Comparison of ENCODE assay signal across 8 cellular contexts in the genomic region with DNA sequence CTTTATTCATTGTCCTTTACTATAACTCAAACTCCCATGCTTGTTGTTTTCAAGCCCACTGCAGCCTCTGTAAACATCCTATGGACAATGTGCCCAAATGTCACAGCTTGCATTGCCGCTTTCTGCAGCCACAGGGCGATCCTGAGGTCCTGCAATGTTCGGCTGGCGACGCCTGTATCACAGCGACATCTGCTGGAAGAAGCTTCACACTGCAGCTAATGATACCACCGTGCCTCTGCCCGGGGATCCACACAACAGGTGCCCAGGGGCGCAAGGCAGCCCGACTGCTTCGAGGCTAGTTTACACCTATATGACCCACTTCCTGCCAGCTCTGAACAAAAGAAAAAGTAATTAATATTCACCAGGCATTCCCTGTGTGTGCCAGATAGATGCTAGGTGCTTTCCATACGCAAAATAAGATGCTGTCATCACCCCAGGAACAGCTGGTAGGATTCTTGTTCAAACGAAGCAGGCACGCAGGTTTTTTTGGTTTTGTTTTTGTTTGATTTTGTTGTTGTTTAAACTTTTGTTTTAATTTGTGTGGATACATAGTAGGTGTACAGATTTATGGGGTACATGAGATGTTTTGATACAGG.
A peak's percentile ranks its signal among the peaks of the same experiment; 100 is the strongest.
DNase-seq lines count a peak whose midpoint lies in the region; ATAC-seq and TF ChIP-seq lines count a peak whose summit lies in the region.

No MANE protein-coding gene starts in this region.

- no peak overlapping the region for H4K5ac ChIP-seq in H9 (ENCODE audit: insufficient read length, low read depth, low read length)

- no peaks in the 10 kb centered on the region for H4K20me1 ChIP-seq in H9 (ENCODE audit: control insufficient read depth, insufficient read depth, insufficient read length)

- peaks cover 7 to 21% of the 10 kb centered on the region in 2 experiments for H3K4me1 Mint-ChIP-seq in H9

- H3K36me3 ChIP-seq in cardiac muscle cell, result no peaks in the 10 kb centered on the region
- H3K36me3 ChIP-seq in psoas muscle (ENCODE audit: insufficient read depth in 1 of 2, low read depth in 1 of 2), result no peaks in the 10 kb centered on the region

- no peak overlapping the region for H4K8ac ChIP-seq in H9 (replicated peaks; ENCODE audit: insufficient read length, low read depth, low read length)

- H3K79me1 ChIP-seq in H9 (ENCODE audit: insufficient read depth, low read depth, low read length, poor library complexity, severe bottlenecking), result no peaks in the 10 kb centered on the region

- H4K91ac ChIP-seq in H9 (ENCODE audit: insufficient read length, low read depth, low read length), result no peak overlapping the region

- no peak overlapping the region for H3K4me3 ChIP-seq in GM12865 (ENCODE audit: low read depth, low read length)
- no peak overlapping the region for H3K4me3 ChIP-seq in cardiac muscle cell
- H3K4me3 ChIP-seq in psoas muscle, result no peak overlapping the region

- no peak overlapping the region for H3K23ac ChIP-seq in H9 (ENCODE audit: insufficient read length, low read depth, low read length)

- H2BK15ac ChIP-seq in H9 (ENCODE audit: low read depth, low read length), result no peak overlapping the region

- H3K27me3 ChIP-seq in H9 (ENCODE audit: insufficient read depth, low read length), result no peaks in the 10 kb centered on the region
- no peaks in the 10 kb centered on the region for H3K27me3 ChIP-seq in cardiac muscle cell
- no peaks in the 10 kb centered on the region for H3K27me3 ChIP-seq in psoas muscle (ENCODE audit: insufficient read depth in 3 of 3, low read length in 2 of 3)

- H3K9me3 ChIP-seq in H9 (ENCODE audit: control insufficient read depth, low read depth, low read length) (no peaks in the 10 kb centered on the region), cardiac muscle cell (ENCODE audit: low read depth) (no peaks in the 10 kb centered on the region), psoas muscle (no peaks in the 10 kb centered on the region)

- DNase-seq in GM12865 (ENCODE audit: low read depth), result peak; percentile 86
- peak; percentile 84 for DNase-seq in H9
- DNase-seq in SK-MEL-5 (ENCODE audit: low read depth, low spot score), result peak; percentile 75
- DNase-seq in activated naive CD4-positive, alpha-beta T cell treated with anti-CD3 and anti-CD28 coated beads, Interleukin-2, amount 50 U/mL, for 16 hours, result peak; percentile 42
- DNase-seq in cardiac muscle cell (ENCODE audit: low read depth in 1 of 2, low spot score in 1 of 2), result peak; percentile 70 to 84
- DNase-seq in psoas muscle, result peak; percentile 47 to 66
- no peak for DNase-seq in NCI-H524 treated with DMSO at 0.1 percent for 48 hours (lab: John Stamatoyannopoulos, UW)

- intact Hi-C loops in psoas muscle (cut with DNase I), result no loop called here

- ATAC-seq in psoas muscle, result peak; percentile 44 to 79 (median 64)

- no peak overlapping the region for H3K27ac ChIP-seq in H9 (ENCODE audit: insufficient read length, low read depth, low read length)
- no peak overlapping the region for H3K27ac ChIP-seq in cardiac muscle cell
- H3K27ac ChIP-seq in psoas muscle, result no peak overlapping the region

- H3K79me2 ChIP-seq in H9 (ENCODE audit: insufficient read depth, low read length), result no peaks in the 10 kb centered on the region

- H3K14ac ChIP-seq in H9 (ENCODE audit: insufficient read depth, low read length), result no peak overlapping the region

- in situ Hi-C loops in SK-MEL-5 (cut with HindIII; ENCODE audit: low pct_unique_long_range_greater_than_20kb, low sequenced_read_pairs), result no loop called here

- H3K23me2 ChIP-seq in H9 (ENCODE audit: insufficient read length, low read depth, low read length, poor library complexity, severe bottlenecking), result no peaks in the 10 kb centered on the region

- H3K27ac Mint-ChIP-seq in H9, result no peak overlapping the region

- H3K4me1 ChIP-seq in H9 (ENCODE audit: insufficient read depth, low read length) (no peaks in the 10 kb centered on the region), cardiac muscle cell (ENCODE audit: low read depth) (no peaks in the 10 kb centered on the region), psoas muscle (no peaks in the 10 kb centered on the region)

- H2BK12ac ChIP-seq in H9 (ENCODE audit: insufficient read length, low read depth, low read length), result no peak overlapping the region

- no peak overlapping the region for H2BK20ac ChIP-seq in H9 (ENCODE audit: low read depth, low read length, poor library complexity, severe bottlenecking)

- no peak overlapping the region for H3K4me2 ChIP-seq in H9 (ENCODE audit: insufficient read depth, insufficient read length, low read length)

- no peak overlapping the region for H3T11ph ChIP-seq in H9 (ENCODE audit: low read length)

- WGBS in H9 (ENCODE audit: extremely low coverage, insufficient read length, low lambda C conversion rate), result no CpG with 5 or more reads among the region's 14 CpGs
- WGBS in psoas muscle, 3 donors, result 10 to 11% (median 11%) methylated on average over 14 of the region's 14 CpGs

- TF ChIP-seq CTCF in GM12865 (IDR thresholded peaks at IDR 0.05; ENCODE audit: insufficient read depth, low read depth, low read length, missing control alignments) (peak; percentile 94), H9 (conservative IDR thresholded peaks at IDR 0.05) (peak; percentile 97), LNCAP (IDR thresholded peaks at IDR 0.05) (peak; percentile 96), cardiac muscle cell (IDR thresholded peaks at IDR 0.05; ENCODE audit: low read depth, low read length) (peak; percentile 95), psoas muscle (IDR thresholded peaks at IDR 0.05) (peak; percentile 75)

- H3K4me3 Mint-ChIP-seq in H9, result no peak overlapping the region

- H3K9me3 Mint-ChIP-seq in H9, result no peaks in the 10 kb centered on the region

- H3K27me3 Mint-ChIP-seq in H9 (ENCODE audit: low read depth), result peaks cover 18% of the 10 kb centered on the region

- no peak overlapping the region for H2AK5ac ChIP-seq in H9 (ENCODE audit: insufficient read length, low read length)

- H3K9ac ChIP-seq in H9 (ENCODE audit: extremely low read depth, insufficient read length, low read length), result no peak overlapping the region

- H2AFZ ChIP-seq in H9 (ENCODE audit: low read length), result no peak overlapping the region

- H3K4ac ChIP-seq in H9 (ENCODE audit: low read depth, low read length), result no peak overlapping the region

- no peak overlapping the region for H2BK5ac ChIP-seq in H9 (ENCODE audit: insufficient read length, low read length)

- no peak overlapping the region for H3K56ac ChIP-seq in H9 (ENCODE audit: insufficient read length, low read depth, low read length)

- no peaks in the 10 kb centered on the region for H3K36me3 Mint-ChIP-seq in H9 (ENCODE audit: insufficient read depth in 1 of 3, low read depth in 3 of 3)

- no peak overlapping the region for H3K18ac ChIP-seq in H9 (ENCODE audit: insufficient read length, low read depth, low read length)

- no peak overlapping the region for H2BK120ac ChIP-seq in H9 (ENCODE audit: low read depth, low read length, poor library complexity, severe bottlenecking)
